In genomic region chr5:175683231-175683630, GRCh38 we compare ENCODE assay signal across 25 cellular contexts. TPM values are rescaled to one million over a fixed set of nuclear protein-coding genes. Genes with fewer than 3 reads are reported as not detected.
DNase-seq lines count a peak whose midpoint lies in the region; ATAC-seq, FAIRE-seq and TF ChIP-seq lines count a peak whose summit lies in the region.
"Had no signal": no experiment of that assay in that cellular context is flagged by ENCODE, and none has a peak within 500 bp of the region (broad histone marks: within the 10 kb centered on the region; RNA-seq: fewer than 3 reads in every experiment).

No MANE protein-coding gene starts in this region.

- FAIRE-seq in kidney (lab: Jason Lieb, UNC): no peak
- FAIRE-seq: GM19239, HTR-8/SVneo had no signal

- H3K9me3 ChIP-seq in right atrium auricular region (no peaks in the 10 kb centered on the region), RWPE2 (ENCODE audit: severe bottlenecking) (no peaks in the 10 kb centered on the region), kidney (ENCODE audit: control insufficient read depth in 1 of 2, low read length in 2 of 2) (no peaks in the 10 kb centered on the region), upper lobe of right lung (no peaks in the 10 kb centered on the region)
- H3K9me3 ChIP-seq: MG63 had no signal

- DNase-seq in right atrium auricular region (ENCODE audit: low spot score) (no peak), left ventricle myocardium superior (no peak), RWPE2 (ENCODE audit: low spot score) (peak; percentile 62), kidney (peak; percentile 33), upper lobe of right lung (peak; percentile 35)
- no peak for DNase-seq in activated CD4-positive, CD25-positive, alpha-beta regulatory T cell treated with anti-CD3 and anti-CD28 coated beads, Interleukin-2, amount 50 U/mL, for 72 hours
- DNase-seq in activated T-cell treated with anti-CD3 and anti-CD28 coated beads, Interleukin-2, amount 50 U/mL, for 4 hours: no peak
- DNase-seq: CD4-positive, CD25-positive, alpha-beta regulatory T cell; DMS153; DND-41; GM23248; H7; KBM-7; MG63; NCI-H1105 treated with DMSO at 0.1 percent for 48 hours; NCI-H2029 treated with DMSO at 0.1 percent for 48 hours; NCI-H446 treated with DMSO at 0.1 percent for 48 hours; NCI-H82; NK-92 treated with Interleukin-12 subunit alpha and Interleukin-12 subunit beta, amount 100 ng/mL, for 24 hours; PC-3; SHP77 had no signal

- H3K4me1 ChIP-seq in right atrium auricular region (peaks cover 0 to 61% of the 10 kb centered on the region in 2 donors), RWPE2 (ENCODE audit: insufficient read depth, poor library complexity, severe bottlenecking) (no peaks in the 10 kb centered on the region), kidney (ENCODE audit: control insufficient read depth in 1 of 2, insufficient read depth in 1 of 2, low read depth in 1 of 2, low read length in 2 of 2) (peaks cover 5 to 6% of the 10 kb centered on the region in 2 donors), upper lobe of right lung (no peaks in the 10 kb centered on the region)

- ATAC-seq in left ventricle myocardium superior (no peak), RWPE2 (ENCODE audit: low read depth) (no peak), upper lobe of right lung (no peak)
- ATAC-seq in activated T-cell treated with anti-CD3 and anti-CD28 coated beads, Interleukin-2, amount 50 U/mL, for 4 hours: no peak
- ATAC-seq: PC-3 had no signal

- no peak for TF ChIP-seq CTCF in right atrium auricular region (IDR thresholded peaks at IDR 0.05)
- no peak for TF ChIP-seq CTCF in RWPE2 (IDR thresholded peaks at IDR 0.05; ENCODE audit: poor library complexity, severe bottlenecking)
- no peak for TF ChIP-seq CTCF in kidney (IDR thresholded peaks at IDR 0.05; ENCODE audit: borderline replicate concordance, extremely low read depth, insufficient read depth)
- no peak for TF ChIP-seq CTCF in upper lobe of right lung (IDR thresholded peaks at IDR 0.05)

- H3K4me1 Mint-ChIP-seq in activated T-cell treated with anti-CD3 and anti-CD28 coated beads, Interleukin-2, amount 50 U/mL, for 4 hours (ENCODE audit: low read depth): peaks cover 10% of the 10 kb centered on the region
- H3K4me1 Mint-ChIP-seq: B cell had no signal

- H3K36me3 Mint-ChIP-seq in activated T-cell treated with anti-CD3 and anti-CD28 coated beads, Interleukin-2, amount 50 U/mL, for 4 hours (ENCODE audit: insufficient read depth): peaks cover 29% of the 10 kb centered on the region

- H3K27ac ChIP-seq in right atrium auricular region: peak overlapping the region; percentile 81 to 91
- no peak overlapping the region for H3K27ac ChIP-seq in RWPE2 (ENCODE audit: poor library complexity, severe bottlenecking)
- H3K27ac ChIP-seq in kidney (ENCODE audit: low read depth in 2 of 2, low read length in 2 of 2): no peak overlapping the region
- H3K27ac ChIP-seq in upper lobe of right lung: no peak overlapping the region
- H3K27ac ChIP-seq: GM23248 had no signal

- no peaks in the 10 kb centered on the region for H3K27me3 ChIP-seq in right atrium auricular region
- H3K27me3 ChIP-seq in RWPE2 (ENCODE audit: insufficient read depth, poor library complexity, severe bottlenecking): peaks cover 49% of the 10 kb centered on the region
- peaks cover 7% of the 10 kb centered on the region for H3K27me3 ChIP-seq in upper lobe of right lung

- no peaks in the 10 kb centered on the region for H3K27me3 Mint-ChIP-seq in activated T-cell treated with anti-CD3 and anti-CD28 coated beads, Interleukin-2, amount 50 U/mL, for 4 hours (ENCODE audit: low read depth)
- H3K27me3 Mint-ChIP-seq: B cell; CD4-positive, CD25-positive, alpha-beta regulatory T cell had no signal

- no peak overlapping the region for H3K9ac ChIP-seq in kidney (ENCODE audit: low read length in 2 of 2)
- H3K9ac ChIP-seq: GM23248 had no signal

- H3K9me3 Mint-ChIP-seq in activated T-cell treated with anti-CD3 and anti-CD28 coated beads, Interleukin-2, amount 50 U/mL, for 4 hours: no peaks in the 10 kb centered on the region
- H3K9me3 Mint-ChIP-seq: CD4-positive, CD25-positive, alpha-beta regulatory T cell had no signal

- H3K36me3 ChIP-seq in right atrium auricular region (peaks cover 9% of the 10 kb centered on the region), RWPE2 (ENCODE audit: low read depth) (no peaks in the 10 kb centered on the region), kidney (ENCODE audit: control insufficient read depth in 1 of 2, insufficient read depth in 2 of 2, low read length in 2 of 2) (no peaks in the 10 kb centered on the region), upper lobe of right lung (no peaks in the 10 kb centered on the region)
- H3K36me3 ChIP-seq: MG63 had no signal

- H3K4me3 ChIP-seq in right atrium auricular region: no peak overlapping the region
- H3K4me3 ChIP-seq in RWPE2 (ENCODE audit: severe bottlenecking): no peak overlapping the region
- H3K4me3 ChIP-seq in kidney (ENCODE audit: low read length in 2 of 2): no peak overlapping the region
- H3K4me3 ChIP-seq in upper lobe of right lung: no peak overlapping the region
- H3K4me3 ChIP-seq: GM23248, MG63 had no signal

- intact Hi-C loops in left ventricle myocardium superior (cut with micrococcal nuclease) (no loop called here), kidney (cut with DNase I) (no loop called here), upper lobe of right lung (cut with DNase I) (no loop called here)

- H3K4me3 Mint-ChIP-seq in activated T-cell treated with anti-CD3 and anti-CD28 coated beads, Interleukin-2, amount 50 U/mL, for 4 hours: no peak overlapping the region
- H3K4me3 Mint-ChIP-seq: B cell; CD4-positive, CD25-positive, alpha-beta regulatory T cell had no signal

RNA-seq across cellular contexts. Expression of gene HRH2, which starts 25.4 kb away (rescaled TPM):
- 10 to 100 TPM in 1 of 2 donors, 1 to 10 TPM in 1; 8.0 to 18.9 TPM for total RNA-seq in right atrium auricular region
- 58.0 TPM for total RNA-seq in left ventricle myocardium superior
- total RNA-seq in kidney: 10.6 TPM
- 1.9 TPM for polyA plus RNA-seq in kidney (ENCODE audit: insufficient read depth, low read depth, low replicate concordance)
- total RNA-seq in upper lobe of right lung: 8.2 TPM
- total RNA-seq in activated T-cell treated with anti-CD3 and anti-CD28 coated beads, Interleukin-2, amount 50 U/mL, for 4 hours: 10 to 100 TPM; 25.3 to 56.1 (median 31.1) TPM
- total RNA-seq: A673, B cell, GM23248, PC-3 had no signal
- polyA plus RNA-seq: GM23248 had no signal

Comparison
In these comparisons a context has a peak if more than half of its experiments do, and no peak if none do; other contexts are left out.
1. DNase-seq: peak in RWPE2 (single experiment), kidney (single experiment) and upper lobe of right lung (single experiment); none in right atrium auricular region (single experiment), left ventricle myocardium superior (single experiment), activated CD4-positive, CD25-positive, alpha-beta regulatory T cell treated with anti-CD3 and anti-CD28 coated beads, Interleukin-2, amount 50 U/mL, for 72 hours (single experiment) and activated T-cell treated with anti-CD3 and anti-CD28 coated beads, Interleukin-2, amount 50 U/mL, for 4 hours (single experiment).
2. H3K27ac ChIP-seq: peak in right atrium auricular region (2 of 2); none in RWPE2 (single experiment), kidney (0 of 2) and upper lobe of right lung (single experiment).